In the genomic region with DNA sequence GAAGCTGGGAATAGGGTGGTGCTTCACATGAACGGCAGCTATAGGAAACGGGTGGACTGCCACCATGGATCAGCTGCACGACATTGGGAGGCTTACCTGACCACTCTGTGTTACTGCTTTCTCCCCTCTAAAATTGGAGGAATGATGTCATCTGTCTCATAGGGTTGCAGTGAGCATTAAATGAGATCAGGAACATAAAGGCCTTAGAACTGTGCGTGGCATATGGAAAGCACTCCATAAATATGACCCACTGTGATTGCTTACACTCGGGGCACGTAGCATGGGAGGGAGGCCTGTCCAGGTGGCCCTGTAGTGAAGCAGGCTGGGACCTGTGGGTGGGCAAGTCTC, we compare ENCODE assay signal across 19 cellular contexts. TPM values are rescaled to one million over a fixed set of nuclear protein-coding genes. Genes with fewer than 3 reads are reported as not detected.
DNase-seq lines count a peak whose midpoint lies in the region; ATAC-seq, FAIRE-seq and TF ChIP-seq lines count a peak whose summit lies in the region.
"Had no signal": no experiment of that assay in that cellular context is flagged by ENCODE, and none has a peak within 500 bp of the region (broad histone marks: within the 10 kb centered on the region; RNA-seq: fewer than 3 reads in every experiment).

No MANE protein-coding gene starts in this region.

- no CpG with 5 or more reads among the region's 6 CpGs for WGBS in H9 (ENCODE audit: extremely low coverage, insufficient read length, low lambda C conversion rate)
- WGBS in H1 (ENCODE audit: extremely low coverage in 1 of 2, insufficient coverage in 1 of 2, insufficient read length in 1 of 2, insufficient replicate concordance in 2 of 2, low coverage in 1 of 2, low lambda C conversion rate in 2 of 2, missing lambda C conversion rate in 1 of 2), 2 experiments, result 91% methylated on average over 6 of the region's 6 CpGs; no CpG with 5 or more reads in 1 of the 2 experiments

- H3K9ac ChIP-seq in H9 (ENCODE audit: extremely low read depth, insufficient read length, low read length) (no peak overlapping the region), H1 (replicated peaks in 1 of 4; ENCODE audit: extremely low read depth in 1 of 4, low read depth in 3 of 4, low read length in 3 of 4) (no peak overlapping the region)
- H3K9ac ChIP-seq: BLaER1 had no signal

- H3K9me3 ChIP-seq in H9 (ENCODE audit: control insufficient read depth, low read depth, low read length), result no peaks in the 10 kb centered on the region
- H3K9me3 ChIP-seq in H1 (ENCODE audit: insufficient read depth in 2 of 2, low read depth in 1 of 2, low read length in 1 of 2), result no peaks in the 10 kb centered on the region
- H3K9me3 ChIP-seq: BLaER1, Caco-2 had no signal

- H3K18ac ChIP-seq in H9 (ENCODE audit: insufficient read length, low read depth, low read length) (no peak overlapping the region), H1 (ENCODE audit: extremely low read depth, low read length) (no peak overlapping the region)

- H3K27me3 Mint-ChIP-seq in activated naive CD4-positive, alpha-beta T cell treated with anti-CD3 and anti-CD28 coated beads for 36 hours (ENCODE audit: low read depth), result no peaks in the 10 kb centered on the region
- H3K27me3 Mint-ChIP-seq in H9 (ENCODE audit: low read depth), result no peaks in the 10 kb centered on the region; the same call in 1 of the 2 replicates
- H3K27me3 Mint-ChIP-seq: CD8-positive, alpha-beta memory T cell; IgD-negative memory B cell had no signal

- H3K4me3 Mint-ChIP-seq in activated naive CD4-positive, alpha-beta T cell treated with anti-CD3 and anti-CD28 coated beads for 36 hours, result no peak overlapping the region
- no peak overlapping the region for H3K4me3 Mint-ChIP-seq in H9
- H3K4me3 Mint-ChIP-seq in stimulated activated effector memory CD8-positive, alpha-beta T cell treated with anti-CD3 and anti-CD28 coated beads, Interleukin-12 subunit alpha, Interleukin-12 subunit beta, amount 100 ng/mL, for 72 hours, result no peak overlapping the region
- H3K4me3 Mint-ChIP-seq: CD8-positive, alpha-beta memory T cell; IgD-negative memory B cell had no signal

- no peak overlapping the region for H3K4me3 ChIP-seq in H1 (ENCODE audit: extremely low read depth in 1 of 4, insufficient read depth in 2 of 4, low read depth in 3 of 4, low read length in 4 of 4)
- H3K4me3 ChIP-seq: BLaER1 had no signal

- TF ChIP-seq EP300 in H1 (IDR thresholded peaks at IDR 0.05; ENCODE audit: borderline replicate concordance in 1 of 2, low read depth in 2 of 2, low read length in 2 of 2), result no peak

- H3K14ac ChIP-seq in H9 (ENCODE audit: insufficient read depth, low read length) (no peak overlapping the region; the same call in 1 of the 2 replicates), H1 (ENCODE audit: insufficient read length) (no peak overlapping the region)

- no peaks in the 10 kb centered on the region for H3K79me2 ChIP-seq in H9 (ENCODE audit: insufficient read depth, low read length)
- no peaks in the 10 kb centered on the region for H3K79me2 ChIP-seq in H1 (ENCODE audit: control insufficient read depth in 1 of 2, insufficient read depth in 2 of 2, low read length in 2 of 2)

- no peak for DNase-seq in activated naive CD4-positive, alpha-beta T cell treated with anti-CD3 and anti-CD28 coated beads, Interleukin-2, amount 50 U/mL, for 72 hours (ENCODE audit: low spot score in 2 of 2)
- DNase-seq in activated naive CD4-positive, alpha-beta T cell treated with anti-CD3 and anti-CD28 coated beads for 36 hours, result no peak
- DNase-seq in H9 (no peak), H1 (ENCODE audit: low read depth in 1 of 2, low spot score in 2 of 2) (no peak), SIG-M5 (lab: John Stamatoyannopoulos, UW) (no peak)
- no peak for DNase-seq in stimulated activated effector memory CD8-positive, alpha-beta T cell treated with anti-CD3 and anti-CD28 coated beads, Interleukin-12 subunit alpha, Interleukin-12 subunit beta, amount 100 ng/mL, for 72 hours (ENCODE audit: low spot score in 2 of 2)
- DNase-seq: AML-193; Caco-2; CD8-positive, alpha-beta memory T cell; DND-41; GF-D8 had no signal

- H2BK120ac ChIP-seq in H9 (ENCODE audit: low read depth, low read length, poor library complexity, severe bottlenecking) (no peak overlapping the region), H1 (replicated peaks; ENCODE audit: low read depth, low read length) (no peak overlapping the region)

- H4K20me1 ChIP-seq in H9 (ENCODE audit: control insufficient read depth, insufficient read depth, insufficient read length) (no peaks in the 10 kb centered on the region), H1 (replicated peaks in 1 of 2; ENCODE audit: control insufficient read depth in 1 of 2, insufficient read depth in 2 of 2, low read length in 2 of 2) (no peaks in the 10 kb centered on the region)
- H4K20me1 ChIP-seq: BLaER1 had no signal

- POLR2A ChIA-PET in H1 (lab: Charles Lee; ENCODE audit: partially characterized antibody), result no interaction called here

- H4K91ac ChIP-seq in H9 (ENCODE audit: insufficient read length, low read depth, low read length) (no peak overlapping the region), H1 (replicated peaks; ENCODE audit: insufficient read length, low read length) (no peak overlapping the region)

- H3K27me3 ChIP-seq in H9 (ENCODE audit: insufficient read depth, low read length) (no peaks in the 10 kb centered on the region), H1 (replicated peaks in 1 of 4; ENCODE audit: control insufficient read depth in 3 of 4, extremely low read depth in 1 of 4, insufficient read depth in 3 of 4, low read length in 3 of 4) (no peaks in the 10 kb centered on the region)
- H3K27me3 ChIP-seq: BLaER1 had no signal

- H3K56ac ChIP-seq in H9 (ENCODE audit: insufficient read length, low read depth, low read length) (no peak overlapping the region), H1 (replicated peaks; ENCODE audit: insufficient read length, low read depth, low read length) (no peak overlapping the region)

- no peaks in the 10 kb centered on the region for H3K9me3 Mint-ChIP-seq in activated naive CD4-positive, alpha-beta T cell treated with anti-CD3 and anti-CD28 coated beads, Interleukin-2, amount 50 U/mL, for 72 hours
- H3K9me3 Mint-ChIP-seq in activated naive CD4-positive, alpha-beta T cell treated with anti-CD3 and anti-CD28 coated beads for 36 hours, result no peaks in the 10 kb centered on the region
- H3K9me3 Mint-ChIP-seq in H9, result no peaks in the 10 kb centered on the region
- H3K9me3 Mint-ChIP-seq in stimulated activated effector memory CD8-positive, alpha-beta T cell treated with anti-CD3 and anti-CD28 coated beads, Interleukin-12 subunit alpha, Interleukin-12 subunit beta, amount 100 ng/mL, for 72 hours, result no peaks in the 10 kb centered on the region
- H3K9me3 Mint-ChIP-seq: CD8-positive, alpha-beta memory T cell; IgD-negative memory B cell had no signal

- H3K27ac ChIP-seq in H9 (ENCODE audit: insufficient read length, low read depth, low read length), result no peak overlapping the region
- no peak overlapping the region for H3K27ac ChIP-seq in H1 (ENCODE audit: low read depth, low read length)
- H3K27ac ChIP-seq: 22Rv1, BLaER1 had no signal

- H3K4me1 Mint-ChIP-seq in activated naive CD4-positive, alpha-beta T cell treated with anti-CD3 and anti-CD28 coated beads for 36 hours (ENCODE audit: low read depth), result no peaks in the 10 kb centered on the region
- H3K4me1 Mint-ChIP-seq in H9, result peaks cover 6 to 11% of the 10 kb centered on the region in 2 experiments; a peak in 3 of 4 replicates
- H3K4me1 Mint-ChIP-seq in stimulated activated effector memory CD8-positive, alpha-beta T cell treated with anti-CD3 and anti-CD28 coated beads, Interleukin-12 subunit alpha, Interleukin-12 subunit beta, amount 100 ng/mL, for 72 hours, result no peaks in the 10 kb centered on the region
- H3K4me1 Mint-ChIP-seq: CD8-positive, alpha-beta memory T cell; IgD-negative memory B cell had no signal

- H3K23ac ChIP-seq in H9 (ENCODE audit: insufficient read length, low read depth, low read length) (no peak overlapping the region), H1 (ENCODE audit: insufficient read length) (no peak overlapping the region)

- H3K36me3 ChIP-seq in H1 (ENCODE audit: control insufficient read depth in 2 of 4, insufficient read depth in 4 of 4, low read length in 3 of 4), result no peaks in the 10 kb centered on the region
- H3K36me3 ChIP-seq: BLaER1 had no signal

- TF ChIP-seq CTCF in H9 (conservative IDR thresholded peaks at IDR 0.05), result no peak
- no peak for TF ChIP-seq CTCF in H1 (IDR thresholded peaks at IDR 0.05; ENCODE audit: control extremely low read depth in 1 of 3, insufficient read depth in 1 of 3, low read depth in 1 of 3, low read length in 3 of 3)

- FAIRE-seq in H1 (lab: Jason Lieb, UNC), result no peak
- FAIRE-seq: GM19239, H54 had no signal

- no peak overlapping the region for H2BK12ac ChIP-seq in H9 (ENCODE audit: insufficient read length, low read depth, low read length)
- 0 out of 2 replicates have a peak overlapping the region, but pooled peaks have one; percentile 39 for H2BK12ac ChIP-seq in H1 (ENCODE audit: low read depth, low read length)

- CTCF ChIA-PET in activated naive CD4-positive, alpha-beta T cell treated with anti-CD3 and anti-CD28 coated beads for 36 hours (lab: Charles Lee), result interaction anchor here (0.6 kb wide), 1 partner anchor 320 kb away, joined by 6 read pairs; no protein-coding TSS in a partner anchor
- CTCF ChIA-PET in H1 (lab: Charles Lee; ENCODE audit: partially characterized antibody), result interaction anchor here (1.3 to 4.3 kb wide), 6 partner anchors 11 to 135 kb away, joined by 4 to 24 read pairs (median 4); partner anchors contain the start of genes ANKRD2 and HOGA1

- no peak for ATAC-seq in activated naive CD4-positive, alpha-beta T cell treated with anti-CD3 and anti-CD28 coated beads, Interleukin-2, amount 50 U/mL, for 72 hours
- ATAC-seq in stimulated activated effector memory CD8-positive, alpha-beta T cell treated with anti-CD3 and anti-CD28 coated beads, Interleukin-12 subunit alpha, Interleukin-12 subunit beta, amount 100 ng/mL, for 72 hours, result no peak
- ATAC-seq in GM21576 (IDR thresholded peaks at IDR 0.05; ENCODE audit: unreplicated experiment) (no peak), HG02840 (IDR thresholded peaks at IDR 0.05; ENCODE audit: low FRiP score, unreplicated experiment) (no peak)

- no peaks in the 10 kb centered on the region for H3K4me1 ChIP-seq in H9 (ENCODE audit: insufficient read depth, low read length)
- peaks cover 0 to 2% (median under 1%) of the 10 kb centered on the region in 4 experiments; a peak in 1 of 7 replicates for H3K4me1 ChIP-seq in H1 (replicated peaks in 1 of 4; ENCODE audit: control insufficient read depth in 3 of 4, insufficient read depth in 4 of 4, low read length in 3 of 4)
- H3K4me1 ChIP-seq: Caco-2 had no signal

- no peak overlapping the region for H2BK15ac ChIP-seq in H9 (ENCODE audit: low read depth, low read length)
- no peak overlapping the region for H2BK15ac ChIP-seq in H1 (ENCODE audit: low read length)

- H3K23me2 ChIP-seq in H9 (ENCODE audit: insufficient read length, low read depth, low read length, poor library complexity, severe bottlenecking) (no peaks in the 10 kb centered on the region), H1 (ENCODE audit: low read depth, low read length) (no peaks in the 10 kb centered on the region)

- H4K8ac ChIP-seq in H9 (replicated peaks; ENCODE audit: insufficient read length, low read depth, low read length) (no peak overlapping the region), H1 (ENCODE audit: extremely low read depth, insufficient read depth, low read length) (peak overlapping the region; percentile 45; the same call in 1 of the 2 replicates)

- H3K79me1 ChIP-seq in H9 (ENCODE audit: insufficient read depth, low read depth, low read length, poor library complexity, severe bottlenecking), result no peaks in the 10 kb centered on the region
- no peaks in the 10 kb centered on the region for H3K79me1 ChIP-seq in H1 (ENCODE audit: low read depth, low read length)

- no peaks in the 10 kb centered on the region for H3K36me3 Mint-ChIP-seq in activated naive CD4-positive, alpha-beta T cell treated with anti-CD3 and anti-CD28 coated beads, Interleukin-2, amount 50 U/mL, for 72 hours
- no peaks in the 10 kb centered on the region for H3K36me3 Mint-ChIP-seq in activated naive CD4-positive, alpha-beta T cell treated with anti-CD3 and anti-CD28 coated beads for 36 hours (ENCODE audit: low read depth)
- no peaks in the 10 kb centered on the region for H3K36me3 Mint-ChIP-seq in H9 (ENCODE audit: insufficient read depth in 1 of 3, low read depth in 3 of 3)
- H3K36me3 Mint-ChIP-seq in stimulated activated effector memory CD8-positive, alpha-beta T cell treated with anti-CD3 and anti-CD28 coated beads, Interleukin-12 subunit alpha, Interleukin-12 subunit beta, amount 100 ng/mL, for 72 hours, result no peaks in the 10 kb centered on the region
- H3K36me3 Mint-ChIP-seq: CD8-positive, alpha-beta memory T cell; IgD-negative memory B cell had no signal

- H3K4ac ChIP-seq in H9 (ENCODE audit: low read depth, low read length) (no peak overlapping the region), H1 (replicated peaks; ENCODE audit: insufficient read length, low read depth, low read length) (no peak overlapping the region)

- intact Hi-C loops in activated naive CD4-positive, alpha-beta T cell treated with anti-CD3 and anti-CD28 coated beads for 36 hours (cut with micrococcal nuclease), result no loop called here

- H2BK20ac ChIP-seq in H9 (ENCODE audit: low read depth, low read length, poor library complexity, severe bottlenecking) (no peak overlapping the region), H1 (ENCODE audit: low read length) (no peak overlapping the region)

- TF ChIP-seq POLR2A in H1 (IDR thresholded peaks at IDR 0.05; ENCODE audit: control extremely low read depth in 1 of 2, low read depth in 2 of 2, low read length in 2 of 2), result no peak

- TF ChIP-seq RAD21 in H1 (IDR thresholded peaks at IDR 0.05 in 1 of 2, conservative IDR thresholded peaks at IDR 0.05 in 1 of 2; ENCODE audit: low read depth in 2 of 2, low read length in 2 of 2), result no peak

- no peak overlapping the region for H3T11ph ChIP-seq in H9 (ENCODE audit: low read length)

- H4K5ac ChIP-seq in H9 (ENCODE audit: insufficient read length, low read depth, low read length), result no peak overlapping the region
- no peak overlapping the region for H4K5ac ChIP-seq in H1 (ENCODE audit: insufficient read length, low read depth, low read length)

- H2AFZ ChIP-seq in H9 (ENCODE audit: low read length) (no peak overlapping the region), H1 (ENCODE audit: low read length) (no peak overlapping the region)

- H2AK5ac ChIP-seq in H9 (ENCODE audit: insufficient read length, low read length), result no peak overlapping the region
- H2AK5ac ChIP-seq in H1 (ENCODE audit: low read depth, low read length), result no peak overlapping the region

- no peak overlapping the region for H3K4me2 ChIP-seq in H9 (ENCODE audit: insufficient read depth, insufficient read length, low read length)
- H3K4me2 ChIP-seq in H1 (ENCODE audit: insufficient read depth in 1 of 2, low read depth in 2 of 2, low read length in 2 of 2), result no peak overlapping the region

- H3K27ac Mint-ChIP-seq in activated naive CD4-positive, alpha-beta T cell treated with anti-CD3 and anti-CD28 coated beads, Interleukin-2, amount 50 U/mL, for 72 hours, result peak overlapping the region; percentile 9 to 89
- H3K27ac Mint-ChIP-seq in activated naive CD4-positive, alpha-beta T cell treated with anti-CD3 and anti-CD28 coated beads for 36 hours, result no peak overlapping the region
- H3K27ac Mint-ChIP-seq in H9, result 0 out of 7 replicates have a peak overlapping the region, but pooled peaks of 2 of the 3 experiments have one; percentile 9 to 15
- H3K27ac Mint-ChIP-seq in stimulated activated effector memory CD8-positive, alpha-beta T cell treated with anti-CD3 and anti-CD28 coated beads, Interleukin-12 subunit alpha, Interleukin-12 subunit beta, amount 100 ng/mL, for 72 hours, result peak overlapping the region; percentile 15

- H2BK5ac ChIP-seq in H9 (ENCODE audit: insufficient read length, low read length), result no peak overlapping the region
- peak overlapping the region; percentile 24; the same call in 1 of the 2 replicates for H2BK5ac ChIP-seq in H1 (ENCODE audit: low read depth, low read length)

RNA-seq across cellular contexts. Expression of gene C10orf62, which starts 9.7 kb away (rescaled TPM):
- not detected for total RNA-seq in activated naive CD4-positive, alpha-beta T cell treated with anti-CD3 and anti-CD28 coated beads, Interleukin-2, amount 50 U/mL, for 72 hours
- not detected for total RNA-seq in activated naive CD4-positive, alpha-beta T cell treated with anti-CD3 and anti-CD28 coated beads for 36 hours
- 0.31 TPM in 1 of 2 replicates, not detected in the other for total RNA-seq in H9 (2021)
- not detected in 2 replicates for total RNA-seq in H1 (2021; fragmentation: NEBNext Ultra II Directional; extraction: Animal tissue kit (Norgen Biotek cat#: 25700))
- 0.05 TPM in 1 of 2 replicates, not detected in the other for polyA plus RNA-seq in H1 (2011; rRNA removed)
- polyA plus RNA-seq in H1 (2011; cell fraction: cytosol; rRNA removed), result 0.08 TPM
- polyA plus RNA-seq in H1 (2011; cell fraction: nucleus; rRNA removed), result 0.09 TPM
- not detected in 4 replicates for polyA plus RNA-seq in H1 (2012, experiment 1 of 2)
- polyA plus RNA-seq in H1 (2012, experiment 2 of 2), result not detected
- not detected for polyA plus RNA-seq in H1 (2013, experiment 1 of 2)
- not detected for polyA plus RNA-seq in H1 (2013, experiment 2 of 2)
- 0.16 and 0.41 TPM in 2 replicates for polyA minus RNA-seq in H1 (2011; rRNA and poly(A)+ RNA removed)
- polyA minus RNA-seq in H1 (2011; cell fraction: cytosol; rRNA and poly(A)+ RNA removed), result not detected
- polyA minus RNA-seq in H1 (2011; cell fraction: nucleus; rRNA and poly(A)+ RNA removed), result not detected
- total RNA-seq: Caco-2; CD8-positive, alpha-beta memory T cell; HT-29 had no signal
- polyA plus RNA-seq: CD8-positive, alpha-beta memory T cell; IgD-negative memory B cell had no signal

RNA-seq across cellular contexts. Expression of gene HOGA1, which starts 15.1 kb away (rescaled TPM):
- total RNA-seq in activated naive CD4-positive, alpha-beta T cell treated with anti-CD3 and anti-CD28 coated beads, Interleukin-2, amount 50 U/mL, for 72 hours, result not detected
- total RNA-seq in activated naive CD4-positive, alpha-beta T cell treated with anti-CD3 and anti-CD28 coated beads for 36 hours, result not detected
- total RNA-seq in H9 (2021), result 0.72 and 0.79 TPM in 2 replicates
- total RNA-seq in H1 (2021; fragmentation: NEBNext Ultra II Directional; extraction: Animal tissue kit (Norgen Biotek cat#: 25700)), result 0.28 and 0.29 TPM in 2 replicates
- polyA plus RNA-seq in H1 (2011; rRNA removed), result 0.57 and 1.00 TPM in 2 replicates
- 0.53 TPM for polyA plus RNA-seq in H1 (2011; cell fraction: cytosol; rRNA removed)
- polyA plus RNA-seq in H1 (2011; cell fraction: nucleus; rRNA removed), result 0.47 TPM
- 0.19 to 0.74 TPM (median 0.51 TPM) in 4 replicates for polyA plus RNA-seq in H1 (2012, experiment 1 of 2)
- polyA plus RNA-seq in H1 (2012, experiment 2 of 2), result 0.42 TPM
- 0.26 TPM for polyA plus RNA-seq in H1 (2013, experiment 1 of 2)
- polyA plus RNA-seq in H1 (2013, experiment 2 of 2), result 0.17 TPM
- 0.50 and 0.63 TPM in 2 replicates for polyA minus RNA-seq in H1 (2011; rRNA and poly(A)+ RNA removed)
- not detected for polyA minus RNA-seq in H1 (2011; cell fraction: cytosol; rRNA and poly(A)+ RNA removed)
- polyA minus RNA-seq in H1 (2011; cell fraction: nucleus; rRNA and poly(A)+ RNA removed), result 0.80 TPM
- total RNA-seq: CD8-positive, alpha-beta memory T cell had no signal
- polyA plus RNA-seq: CD8-positive, alpha-beta memory T cell; IgD-negative memory B cell had no signal

RNA-seq across cellular contexts. Expression of gene ANKRD2, which starts 26.7 kb away (rescaled TPM):
- under 1 TPM; 0.25 to 0.39 TPM for total RNA-seq in activated naive CD4-positive, alpha-beta T cell treated with anti-CD3 and anti-CD28 coated beads, Interleukin-2, amount 50 U/mL, for 72 hours
- total RNA-seq in activated naive CD4-positive, alpha-beta T cell treated with anti-CD3 and anti-CD28 coated beads for 36 hours, result under 1 TPM in 1 of 2 experiments, not detected in 1; 0.26 TPM
- not detected in 2 replicates for total RNA-seq in H9 (2021)
- not detected in 2 replicates for total RNA-seq in H1 (2021; fragmentation: NEBNext Ultra II Directional; extraction: Animal tissue kit (Norgen Biotek cat#: 25700))
- polyA plus RNA-seq in H1 (2011; rRNA removed), result not detected in 2 replicates
- polyA plus RNA-seq in H1 (2011; cell fraction: cytosol; rRNA removed), result not detected
- not detected for polyA plus RNA-seq in H1 (2011; cell fraction: nucleus; rRNA removed)
- not detected in 4 replicates for polyA plus RNA-seq in H1 (2012, experiment 1 of 2)
- polyA plus RNA-seq in H1 (2012, experiment 2 of 2), result not detected
- not detected for polyA plus RNA-seq in H1 (2013, experiment 1 of 2)
- not detected for polyA plus RNA-seq in H1 (2013, experiment 2 of 2)
- not detected in 2 replicates for polyA minus RNA-seq in H1 (2011; rRNA and poly(A)+ RNA removed)
- not detected for polyA minus RNA-seq in H1 (2011; cell fraction: cytosol; rRNA and poly(A)+ RNA removed)
- not detected for polyA minus RNA-seq in H1 (2011; cell fraction: nucleus; rRNA and poly(A)+ RNA removed)
- total RNA-seq: Caco-2; CD8-positive, alpha-beta memory T cell; HT-29 had no signal
- polyA plus RNA-seq: CD8-positive, alpha-beta memory T cell; IgD-negative memory B cell had no signal

RNA-seq across cellular contexts. Expression of gene MORN4, which starts 34.1 kb away (rescaled TPM):
- 1 to 10 TPM; 1.1 to 6.0 TPM for total RNA-seq in activated naive CD4-positive, alpha-beta T cell treated with anti-CD3 and anti-CD28 coated beads, Interleukin-2, amount 50 U/mL, for 72 hours
- total RNA-seq in activated naive CD4-positive, alpha-beta T cell treated with anti-CD3 and anti-CD28 coated beads for 36 hours, result 10 to 100 TPM; 10.7 TPM
- 11.9 and 12.0 TPM in 2 replicates for total RNA-seq in H9 (2021)
- total RNA-seq in H1 (2021; fragmentation: NEBNext Ultra II Directional; extraction: Animal tissue kit (Norgen Biotek cat#: 25700)), result 10.6 and 13.6 TPM in 2 replicates
- 20.2 and 22.0 TPM in 2 replicates for polyA plus RNA-seq in H1 (2011; rRNA removed)
- polyA plus RNA-seq in H1 (2011; cell fraction: cytosol; rRNA removed), result 26.0 TPM
- 11.3 TPM for polyA plus RNA-seq in H1 (2011; cell fraction: nucleus; rRNA removed)
- polyA plus RNA-seq in H1 (2012, experiment 1 of 2), result 17.4 to 20.9 TPM (median 19.5 TPM) in 4 replicates
- polyA plus RNA-seq in H1 (2012, experiment 2 of 2), result 13.1 TPM
- polyA plus RNA-seq in H1 (2013, experiment 1 of 2), result 10.3 TPM
- 10.6 TPM for polyA plus RNA-seq in H1 (2013, experiment 2 of 2)
- 13.7 and 14.7 TPM in 2 replicates for polyA minus RNA-seq in H1 (2011; rRNA and poly(A)+ RNA removed)
- 9.4 TPM for polyA minus RNA-seq in H1 (2011; cell fraction: cytosol; rRNA and poly(A)+ RNA removed)
- 5.1 TPM for polyA minus RNA-seq in H1 (2011; cell fraction: nucleus; rRNA and poly(A)+ RNA removed)

RNA-seq across cellular contexts. Expression of gene PI4K2A, which starts 41.2 kb away (rescaled TPM):
- total RNA-seq in activated naive CD4-positive, alpha-beta T cell treated with anti-CD3 and anti-CD28 coated beads, Interleukin-2, amount 50 U/mL, for 72 hours, result 10 to 100 TPM in 1 of 2 donors, 1 to 10 TPM in 1; 9.7 to 13.6 TPM
- total RNA-seq in activated naive CD4-positive, alpha-beta T cell treated with anti-CD3 and anti-CD28 coated beads for 36 hours, result 1 to 10 TPM; 8.9 to 9.4 TPM
- total RNA-seq in H9 (2021), result 29.8 and 30.9 TPM in 2 replicates
- total RNA-seq in H1 (2021; fragmentation: NEBNext Ultra II Directional; extraction: Animal tissue kit (Norgen Biotek cat#: 25700)), result 21.9 and 22.9 TPM in 2 replicates
- 20.7 and 21.9 TPM in 2 replicates for polyA plus RNA-seq in H1 (2011; rRNA removed)
- 21.3 TPM for polyA plus RNA-seq in H1 (2011; cell fraction: cytosol; rRNA removed)
- polyA plus RNA-seq in H1 (2011; cell fraction: nucleus; rRNA removed), result 19.3 TPM
- polyA plus RNA-seq in H1 (2012, experiment 1 of 2), result 16.0 to 18.4 TPM (median 17.1 TPM) in 4 replicates
- polyA plus RNA-seq in H1 (2012, experiment 2 of 2), result 23.0 TPM
- polyA plus RNA-seq in H1 (2013, experiment 1 of 2), result 13.9 TPM
- 13.3 TPM for polyA plus RNA-seq in H1 (2013, experiment 2 of 2)
- polyA minus RNA-seq in H1 (2011; rRNA and poly(A)+ RNA removed), result 19.3 and 21.0 TPM in 2 replicates
- 8.1 TPM for polyA minus RNA-seq in H1 (2011; cell fraction: cytosol; rRNA and poly(A)+ RNA removed)
- 12.1 TPM for polyA minus RNA-seq in H1 (2011; cell fraction: nucleus; rRNA and poly(A)+ RNA removed)
